In genomic region chr5:149724130-149724850, GRCh38 we compare ENCODE assay signal across 10 cellular contexts. TPM values are rescaled to one million over a fixed set of nuclear protein-coding genes. Genes with fewer than 3 reads are reported as not detected.
DNase-seq lines count a peak whose midpoint lies in the region; ATAC-seq and TF ChIP-seq lines count a peak whose summit lies in the region.
"Had no signal": no experiment of that assay in that cellular context is flagged by ENCODE, and none has a peak within 500 bp of the region (broad histone marks: within the 10 kb centered on the region; RNA-seq: fewer than 3 reads in every experiment).

No MANE protein-coding gene starts in this region.

- no peak overlapping the region for H3K4me2 ChIP-seq in neural progenitor cell

- H3K36me3 Mint-ChIP-seq in activated T-cell treated with anti-CD3 and anti-CD28 coated beads, Interleukin-2, amount 50 U/mL, for 24 hours (ENCODE audit: low read depth) = no peaks in the 10 kb centered on the region
- no peaks in the 10 kb centered on the region for H3K36me3 Mint-ChIP-seq in stimulated activated naive CD8-positive, alpha-beta T cell treated with anti-CD3 and anti-CD28 coated beads, Interleukin-15, Interleukin-2, amounts not matched to agents 100 ng/mL and 50 ng/mL, for 24 hours (ENCODE audit: low read depth)
- H3K36me3 Mint-ChIP-seq in neural progenitor cell = no peaks in the 10 kb centered on the region

- H3K27me3 ChIP-seq in neural progenitor cell = peaks cover 9% of the 10 kb centered on the region

- H3K4me1 Mint-ChIP-seq in activated T-cell treated with anti-CD3 and anti-CD28 coated beads, Interleukin-2, amount 50 U/mL, for 24 hours (ENCODE audit: low read depth) = peaks cover 11% of the 10 kb centered on the region
- H3K4me1 Mint-ChIP-seq in stimulated activated naive CD8-positive, alpha-beta T cell treated with anti-CD3 and anti-CD28 coated beads, Interleukin-15, Interleukin-2, amounts not matched to agents 100 ng/mL and 50 ng/mL, for 24 hours (ENCODE audit: low read depth) = peaks cover 10% of the 10 kb centered on the region
- no peaks in the 10 kb centered on the region for H3K4me1 Mint-ChIP-seq in neural progenitor cell

- TF ChIP-seq CTCF in NB4 (IDR thresholded peaks at IDR 0.05; ENCODE audit: low read depth, low read length) = no peak
- no peak for TF ChIP-seq CTCF in neural progenitor cell (IDR thresholded peaks at IDR 0.05)

- no peak for DNase-seq in activated T-cell treated with anti-CD3 and anti-CD28 coated beads, Interleukin-2, amount 50 U/mL, for 24 hours
- DNase-seq in activated T-cell treated with anti-CD3 and anti-CD28 coated beads for 4 hours (no peak), NB4 (ENCODE audit: low read depth) (peak; percentile 57), NCI-H446 (lab: John Stamatoyannopoulos, UW) (no peak), NCI-H1694 treated with DMSO at 0.1 percent for 48 hours (lab: John Stamatoyannopoulos, UW) (no peak), neural progenitor cell (ENCODE audit: low spot score) (no peak)
- DNase-seq: Right ventricle myocardium superior had no signal

- no peak overlapping the region for H2AFZ ChIP-seq in neural progenitor cell (replicated peaks)

- H3K27ac ChIP-seq in neural progenitor cell = no peak overlapping the region
- H3K27ac ChIP-seq: prostate gland had no signal

- no peaks in the 10 kb centered on the region for H3K36me3 ChIP-seq in neural progenitor cell
- H3K36me3 ChIP-seq: prostate gland had no signal

- H3K27ac Mint-ChIP-seq in activated T-cell treated with anti-CD3 and anti-CD28 coated beads, Interleukin-2, amount 50 U/mL, for 24 hours = peak overlapping the region; percentile 29
- H3K27ac Mint-ChIP-seq in stimulated activated naive CD8-positive, alpha-beta T cell treated with anti-CD3 and anti-CD28 coated beads, Interleukin-15, Interleukin-2, amounts not matched to agents 100 ng/mL and 50 ng/mL, for 24 hours = peak overlapping the region; percentile 49
- no peak overlapping the region for H3K27ac Mint-ChIP-seq in neural progenitor cell

- no peaks in the 10 kb centered on the region for H4K20me1 ChIP-seq in neural progenitor cell (ENCODE audit: low read depth)

- H3K4me3 ChIP-seq in NB4 (ENCODE audit: low read depth, low read length) = no peak overlapping the region
- no peak overlapping the region for H3K4me3 ChIP-seq in neural progenitor cell
- H3K4me3 ChIP-seq: prostate gland had no signal

- H3K79me2 ChIP-seq in neural progenitor cell (ENCODE audit: low read depth) = no peaks in the 10 kb centered on the region

- H3K9me3 Mint-ChIP-seq in activated T-cell treated with anti-CD3 and anti-CD28 coated beads, Interleukin-2, amount 50 U/mL, for 24 hours = no peaks in the 10 kb centered on the region
- H3K9me3 Mint-ChIP-seq in stimulated activated naive CD8-positive, alpha-beta T cell treated with anti-CD3 and anti-CD28 coated beads, Interleukin-15, Interleukin-2, amounts not matched to agents 100 ng/mL and 50 ng/mL, for 24 hours = no peaks in the 10 kb centered on the region
- no peaks in the 10 kb centered on the region for H3K9me3 Mint-ChIP-seq in neural progenitor cell

- H3K9ac ChIP-seq in neural progenitor cell = no peak overlapping the region

- H3K4me1 ChIP-seq in neural progenitor cell = no peaks in the 10 kb centered on the region
- H3K4me1 ChIP-seq: prostate gland had no signal

- TF ChIP-seq POLR2A in NB4 (IDR thresholded peaks at IDR 0.05; ENCODE audit: extremely low read depth, insufficient read length) = no peak

- ATAC-seq in HG02763 (IDR thresholded peaks at IDR 0.05; ENCODE audit: unreplicated experiment) = peak; percentile 65

- no peaks in the 10 kb centered on the region for H3K9me3 ChIP-seq in neural progenitor cell (ENCODE audit: low read depth)
- H3K9me3 ChIP-seq: prostate gland had no signal

- peaks cover 14% of the 10 kb centered on the region for H3F3A ChIP-seq in neural progenitor cell (ENCODE audit: low read depth)

- peaks cover 6% of the 10 kb centered on the region for H3K27me3 Mint-ChIP-seq in activated T-cell treated with anti-CD3 and anti-CD28 coated beads, Interleukin-2, amount 50 U/mL, for 24 hours
- H3K27me3 Mint-ChIP-seq in stimulated activated naive CD8-positive, alpha-beta T cell treated with anti-CD3 and anti-CD28 coated beads, Interleukin-15, Interleukin-2, amounts not matched to agents 100 ng/mL and 50 ng/mL, for 24 hours = peaks cover 4% of the 10 kb centered on the region
- peaks cover 8% of the 10 kb centered on the region for H3K27me3 Mint-ChIP-seq in neural progenitor cell (ENCODE audit: insufficient read depth, low read depth)

- H3K4me3 Mint-ChIP-seq in activated T-cell treated with anti-CD3 and anti-CD28 coated beads, Interleukin-2, amount 50 U/mL, for 24 hours = no peak overlapping the region
- H3K4me3 Mint-ChIP-seq in stimulated activated naive CD8-positive, alpha-beta T cell treated with anti-CD3 and anti-CD28 coated beads, Interleukin-15, Interleukin-2, amounts not matched to agents 100 ng/mL and 50 ng/mL, for 24 hours = no peak overlapping the region
- no peak overlapping the region for H3K4me3 Mint-ChIP-seq in neural progenitor cell

RNA-seq across cellular contexts. Expression of gene PPARGC1B, which starts 5.8 kb away (rescaled TPM):
- total RNA-seq in neural progenitor cell (ENCODE audit: low replicate concordance) = 0.36 and 0.71 TPM in 2 replicates
